8 cellular contexts compared by ENCODE assay signal in genomic region chr19:797528-798414, GRCh38. TPM values are rescaled to one million over a fixed set of nuclear protein-coding genes. Genes with fewer than 3 reads are reported as not detected.
DNase-seq lines count a peak whose midpoint lies in the region; ATAC-seq and TF ChIP-seq lines count a peak whose summit lies in the region.

No MANE protein-coding gene starts in this region.

- H3K4me3 ChIP-seq in GM12875 (ENCODE audit: low read depth, low read length) (peak overlapping the region; percentile 92), ascending aorta (peak overlapping the region; percentile 96 to 98), hepatocyte (peak overlapping the region; percentile 100)

- H3K9me2 ChIP-seq in hepatocyte (replicated peaks; ENCODE audit: insufficient read depth): no peaks in the 10 kb centered on the region

- H3K36me3 ChIP-seq in ascending aorta (peaks cover 0 to 5% of the 10 kb centered on the region in 2 donors), hepatocyte (replicated peaks; ENCODE audit: insufficient read depth, low read depth) (no peaks in the 10 kb centered on the region)

- H3K27me3 ChIP-seq in ascending aorta (no peaks in the 10 kb centered on the region), hepatocyte (no peaks in the 10 kb centered on the region)

- H2AFZ ChIP-seq in hepatocyte: no peak overlapping the region

- intact Hi-C loops in ascending aorta (cut with DNase I): loop anchor here (1.0 to 5.0 kb wide), 6 partner anchors 115 to 267 kb away; partner anchors contain the start of genes BSG, CDC34, FSTL3 and R3HDM4

- peak; percentile 81 for DNase-seq in NCI-H146 (lab: John Stamatoyannopoulos, UW)
- DNase-seq in T-helper 22 cell (ENCODE audit: low read depth): peak; percentile 75
- peak in 1 of 2 donors; percentile 93 for DNase-seq in ascending aorta (ENCODE audit: low spot score in 2 of 2)
- DNase-seq in hepatocyte (ENCODE audit: low spot score): peak; percentile 97
- peak; percentile 79 for DNase-seq in retina

- ATAC-seq in HG02763 (IDR thresholded peaks at IDR 0.05; ENCODE audit: unreplicated experiment) (peak; percentile 44), GM18870 (IDR thresholded peaks at IDR 0.05; ENCODE audit: unreplicated experiment) (no peak)

- no peaks in the 10 kb centered on the region for H3K9me3 ChIP-seq in ascending aorta
- H3K9me3 ChIP-seq in hepatocyte (ENCODE audit: low read depth): no peaks in the 10 kb centered on the region

- H4K20me1 ChIP-seq in hepatocyte (ENCODE audit: insufficient read depth, poor library complexity, severe bottlenecking): peaks cover 49% of the 10 kb centered on the region

- peak overlapping the region; percentile 84 to 99 for H3K27ac ChIP-seq in ascending aorta
- peak overlapping the region; percentile 97 for H3K27ac ChIP-seq in hepatocyte

- peaks cover 53% of the 10 kb centered on the region for H3K79me2 ChIP-seq in hepatocyte

- H3K4me2 ChIP-seq in hepatocyte: peak overlapping the region; percentile 98

- WGBS in hepatocyte (ENCODE audit: low lambda C conversion rate, missing lambda C conversion rate): under 1% methylated on average over 16 of the region's 129 CpGs

- H3K4me1 ChIP-seq in ascending aorta: peaks cover 41 to 54% of the 10 kb centered on the region in 2 donors
- peaks cover 36% of the 10 kb centered on the region for H3K4me1 ChIP-seq in hepatocyte (ENCODE audit: insufficient read depth)

- TF ChIP-seq CTCF in GM12875 (IDR thresholded peaks at IDR 0.05; ENCODE audit: borderline replicate concordance, insufficient read depth, low read depth, low read length) (no peak), ascending aorta (IDR thresholded peaks at IDR 0.05) (peak in 1 of 3 experiments; percentile 23), hepatocyte (IDR thresholded peaks at IDR 0.05; ENCODE audit: poor library complexity) (no peak)

RNA-seq across cellular contexts. Expression of gene PTBP1, which starts 0.5 kb away (rescaled TPM):
- total RNA-seq in ascending aorta (210 TPM), hepatocyte (144 and 178 TPM in 2 replicates)
- polyA plus RNA-seq in hepatocyte: 204 and 219 TPM in 2 replicates

RNA-seq across cellular contexts. Expression of gene PLPPR3, which starts 24.0 kb away (rescaled TPM):
- total RNA-seq in ascending aorta (not detected), hepatocyte (7.6 and 11.1 TPM in 2 replicates)
- 11.4 and 11.7 TPM in 2 replicates for polyA plus RNA-seq in hepatocyte

RNA-seq across cellular contexts. Expression of gene AZU1, which starts 29.9 kb away (rescaled TPM):
- not detected for total RNA-seq in ascending aorta
- total RNA-seq in hepatocyte: not detected in 2 replicates
- 0.94 TPM in 1 of 2 replicates, not detected in the other for polyA plus RNA-seq in hepatocyte

RNA-seq across cellular contexts. Expression of gene PRTN3, which starts 43.0 kb away (rescaled TPM):
- total RNA-seq in ascending aorta: not detected
- not detected in 2 replicates for total RNA-seq in hepatocyte
- polyA plus RNA-seq in hepatocyte: not detected in 2 replicates

RNA-seq across cellular contexts. Expression of gene MISP, which starts 46.9 kb away (rescaled TPM):
- total RNA-seq in ascending aorta (not detected), hepatocyte (35.7 and 43.7 TPM in 2 replicates)
- polyA plus RNA-seq in hepatocyte: 38.4 and 50.9 TPM in 2 replicates
